ENCODE assay signal across 10 cellular contexts in genomic region chr15:62928242-62928995, GRCh38.
A peak's percentile ranks its signal among the peaks of the same experiment; 100 is the strongest.
DNase-seq lines count a peak whose midpoint lies in the region; ATAC-seq and TF ChIP-seq lines count a peak whose summit lies in the region.
"Had no signal": no experiment of that assay in that cellular context is flagged by ENCODE, and none has a peak within 500 bp of the region (broad histone marks: within the 10 kb centered on the region; RNA-seq: fewer than 3 reads in every experiment).

No MANE protein-coding gene starts in this region.

- TF ChIP-seq CTCF in adrenal gland (IDR thresholded peaks at IDR 0.05) (peak in 1 of 6 experiments; percentile 18), right atrium auricular region (IDR thresholded peaks at IDR 0.05) (peak in 1 of 2 donors; percentile 43), type B pancreatic cell (conservative IDR thresholded peaks at IDR 0.05) (peak; percentile 41)

- H3K36me3 Mint-ChIP-seq in type B pancreatic cell: no peaks in the 10 kb centered on the region

- DNase-seq in DMS 273 (lab: John Stamatoyannopoulos, UW; ENCODE audit: unreplicated experiment) (peak; percentile 13), DMS 273 treated with DMSO at 0.1 percent for 48 hours (lab: John Stamatoyannopoulos, UW) (no peak), adrenal gland (peak in 5 of 7 donors; percentile 43 to 77 (median 47)), right atrium auricular region (ENCODE audit: low spot score) (peak; percentile 73), type B pancreatic cell (ENCODE audit: extremely low spot score, unreplicated experiment) (no peak), hippocampal formation (lab: John Stamatoyannopoulos, UW) (no peak), GM19238 (ENCODE audit: insufficient read length, low spot score) (no peak)
- DNase-seq: activated effector memory CD4-positive, alpha-beta T cell treated with Interleukin-2 at 50 U/mL for 16 hours had no signal

- TF ChIP-seq POLR2A in adrenal gland (IDR thresholded peaks at IDR 0.05): no peak

- H3K4me3 Mint-ChIP-seq in type B pancreatic cell: no peak overlapping the region

- H3K4me3 ChIP-seq in adrenal gland (no peak overlapping the region), right atrium auricular region (no peak overlapping the region)

- WGBS in adrenal gland, 4 donors: 55 to 64% (median 60%) methylated on average over 7 to 12 of the region's 12 CpGs

- H3K9me3 ChIP-seq in adrenal gland (replicated peaks in 1 of 3) (no peaks in the 10 kb centered on the region), right atrium auricular region (no peaks in the 10 kb centered on the region)

- peaks cover 8% of the 10 kb centered on the region for H3K4me1 Mint-ChIP-seq in type B pancreatic cell (ENCODE audit: unreplicated experiment)

- no peak overlapping the region for H3K27ac Mint-ChIP-seq in type B pancreatic cell

- peak overlapping the region in 1 of 5 donors; percentile 65 for H3K27ac ChIP-seq in adrenal gland
- H3K27ac ChIP-seq in right atrium auricular region: peak overlapping the region; percentile 23 to 47
- H3K27ac ChIP-seq: 22Rv1 had no signal

- intact Hi-C loops in adrenal gland (cut with DNase I): no loop called here

- H3K36me3 ChIP-seq in adrenal gland (replicated peaks in 1 of 2) (no peaks in the 10 kb centered on the region), right atrium auricular region (no peaks in the 10 kb centered on the region)

- no peak for ATAC-seq in GM19395 (IDR thresholded peaks at IDR 0.05; ENCODE audit: unreplicated experiment)

- H3K27me3 ChIP-seq in adrenal gland (no peaks in the 10 kb centered on the region), right atrium auricular region (no peaks in the 10 kb centered on the region)

- H3K4me1 ChIP-seq in adrenal gland (replicated peaks in 1 of 2): peaks cover 0 to 8% of the 10 kb centered on the region in 2 donors
- H3K4me1 ChIP-seq in right atrium auricular region: peaks cover 0 to 26% of the 10 kb centered on the region in 2 donors

- peaks cover 14% of the 10 kb centered on the region for H3K9me3 Mint-ChIP-seq in type B pancreatic cell

- H3K27me3 Mint-ChIP-seq in type B pancreatic cell: no peaks in the 10 kb centered on the region

Comparison
In these comparisons a context has a peak if more than half of its experiments do, and no peak if none do; other contexts are left out.
1. DNase-seq: peak in DMS 273 (single experiment), adrenal gland (5 of 7) and right atrium auricular region (single experiment); none in DMS 273 treated with DMSO at 0.1 percent for 48 hours (single experiment), type B pancreatic cell (single experiment), hippocampal formation (0 of 2) and GM19238 (single experiment).